ENCODE assay signal across 10 cellular contexts in the genomic region with DNA sequence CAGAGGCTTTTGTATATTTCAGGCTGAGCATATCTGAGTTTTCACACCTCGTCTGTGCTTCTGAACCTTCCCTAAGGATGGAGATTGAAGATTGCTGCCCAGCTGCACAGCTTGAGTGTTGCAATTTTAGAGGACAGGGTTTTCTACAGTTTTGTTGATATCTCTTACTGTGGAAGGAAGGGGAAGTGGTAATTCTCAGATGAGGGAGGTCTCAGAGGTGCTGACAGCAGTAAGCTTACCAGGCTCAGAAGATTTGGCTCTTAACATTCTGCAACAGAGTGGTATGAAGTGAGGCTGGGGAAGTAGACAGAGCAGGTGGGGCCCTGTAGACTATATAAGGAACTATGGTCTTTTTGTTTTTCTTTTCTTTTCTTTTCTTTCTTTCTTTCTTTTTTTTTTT. TPM values are rescaled to one million over a fixed set of nuclear protein-coding genes. Genes with fewer than 3 reads are reported as not detected.
DNase-seq lines count a peak whose midpoint lies in the region; ATAC-seq and TF ChIP-seq lines count a peak whose summit lies in the region.
"Had no signal": no experiment of that assay in that cellular context is flagged by ENCODE, and none has a peak within 500 bp of the region (broad histone marks: within the 10 kb centered on the region; RNA-seq: fewer than 3 reads in every experiment).

No MANE protein-coding gene starts in this region.

- WGBS in transverse colon (ENCODE audit: low coverage in 1 of 2), 2 donors: 56% methylated on average over 1 of the region's 1 CpG; no CpG with 5 or more reads in 1 of the 2 donors

- intact Hi-C loops in Right ventricle myocardium inferior (cut with DNase I): no loop called here
- intact Hi-C loops in cardiac septum (cut with DNase I): no loop called here
- intact Hi-C loops in transverse colon (cut with DNase I; ENCODE audit: low total_unique reads): no loop called here

- peak; percentile 81 for ATAC-seq in Right ventricle myocardium inferior

- in situ Hi-C loops in transverse colon (cut with MboI; ENCODE audit: low pct_ligation_motif_present in 1 of 4, low pct_unique_long_range_greater_than_20kb in 1 of 4, low sequenced_read_pairs in 3 of 4): loop anchor here in 2 of 4 donors (10.0 to 25.0 kb wide), 2 partner anchors 151 to 164 kb away; partner anchors contain the start of gene AQP8 (in 1 of the 2)

- TF ChIP-seq EP300 in transverse colon (IDR thresholded peaks at IDR 0.05; ENCODE audit: low read depth): no peak

- no peaks in the 10 kb centered on the region for H3K9me2 ChIP-seq in OCI-LY1 (ENCODE audit: low read depth, low read length)

- peak overlapping the region; percentile 39; the same call in 1 of the 2 replicates for H3K9ac ChIP-seq in OCI-LY1 (ENCODE audit: low read length)

- peak; percentile 20 for TF ChIP-seq POLR2A in transverse colon (IDR thresholded peaks at IDR 0.05)

- H3K9me3 ChIP-seq in OCI-LY1 (ENCODE audit: low read length): no peaks in the 10 kb centered on the region
- H3K9me3 ChIP-seq in transverse colon: no peaks in the 10 kb centered on the region

- H4K20me1 ChIP-seq in OCI-LY1 (ENCODE audit: insufficient read depth, low read length): no peaks in the 10 kb centered on the region

- no peaks in the 10 kb centered on the region for H3F3A ChIP-seq in OCI-LY1 (ENCODE audit: insufficient read depth, low read length)

- no peak overlapping the region for H3K4me3 ChIP-seq in OCI-LY1 (ENCODE audit: low read depth, low read length, poor library complexity, severe bottlenecking)
- no peak overlapping the region for H3K4me3 ChIP-seq in choroid plexus epithelial cell (ENCODE audit: low read depth, low read length)
- no peak overlapping the region for H3K4me3 ChIP-seq in transverse colon

- H3K79me2 ChIP-seq in OCI-LY1 (ENCODE audit: insufficient read depth, low read length): no peaks in the 10 kb centered on the region

- H3K27ac ChIP-seq in OCI-LY1 (ENCODE audit: low read depth, low read length, poor library complexity, severe bottlenecking) (peak overlapping the region; percentile 78), transverse colon (no peak overlapping the region)

- H3K27me3 ChIP-seq in OCI-LY1 (ENCODE audit: insufficient read depth, low read length) (no peaks in the 10 kb centered on the region), transverse colon (no peaks in the 10 kb centered on the region)

- TF ChIP-seq CTCF in OCI-LY1 (IDR thresholded peaks at IDR 0.05; ENCODE audit: low read length) (no peak), choroid plexus epithelial cell (conservative IDR thresholded peaks at IDR 0.05; ENCODE audit: low read depth, low read length) (no peak), transverse colon (IDR thresholded peaks at IDR 0.05) (no peak)

- H3K36me3 ChIP-seq in OCI-LY1 (ENCODE audit: insufficient read depth, low read length) (no peaks in the 10 kb centered on the region), transverse colon (no peaks in the 10 kb centered on the region)

- H3K4me2 ChIP-seq in OCI-LY1 (ENCODE audit: low read length): peak overlapping the region; percentile 57

- H2AFZ ChIP-seq in OCI-LY1 (ENCODE audit: low read length): peak overlapping the region; percentile 96; the same call in 1 of the 2 replicates

- no peak for DNase-seq in Right ventricle myocardium inferior (ENCODE audit: missing footprints)
- no peak for DNase-seq in cardiac septum (ENCODE audit: low spot score)
- DNase-seq in choroid plexus epithelial cell (ENCODE audit: low read depth): peak; percentile 63
- no peak for DNase-seq in transverse colon
- no peak for DNase-seq in DMS53 treated with DMSO at 0.1 percent for 48 hours (lab: John Stamatoyannopoulos, UW; ENCODE audit: unreplicated experiment)
- DNase-seq in HT-29 (ENCODE audit: low spot score): no peak
- DNase-seq in T-helper 9 cell: no peak
- DNase-seq: NCI-H1417, nucleus accumbens had no signal

- peaks cover 18% of the 10 kb centered on the region for H3K4me1 ChIP-seq in OCI-LY1 (ENCODE audit: insufficient read depth, low read length, severe bottlenecking)
- peaks cover 0 to 6% (median 0%) of the 10 kb centered on the region in 4 donors for H3K4me1 ChIP-seq in transverse colon

RNA-seq across cellular contexts. Expression of gene ARHGAP17, which starts 45.8 kb away (rescaled TPM):
- total RNA-seq in Right ventricle myocardium inferior (58.1 TPM), cardiac septum (66.2 TPM), transverse colon (100 to 1,000 TPM in 3 of 4 donors, 10 to 100 TPM in 1; 60.9 to 141 (median 102) TPM)
- 8.5 and 9.7 TPM in 2 replicates for total RNA-seq in HT-29 (2014; rRNA removed; shearing (Covaris generic))

RNA-seq across cellular contexts. Expression of gene LCMT1, which starts 50.6 kb away (rescaled TPM):
- total RNA-seq in Right ventricle myocardium inferior: 35.3 TPM
- 38.7 TPM for total RNA-seq in cardiac septum
- total RNA-seq in transverse colon: 10 to 100 TPM; 23.5 to 53.7 (median 43.6) TPM
- total RNA-seq in HT-29 (2014; rRNA removed; shearing (Covaris generic)): 24.1 and 26.0 TPM in 2 replicates
